In the genomic region with DNA sequence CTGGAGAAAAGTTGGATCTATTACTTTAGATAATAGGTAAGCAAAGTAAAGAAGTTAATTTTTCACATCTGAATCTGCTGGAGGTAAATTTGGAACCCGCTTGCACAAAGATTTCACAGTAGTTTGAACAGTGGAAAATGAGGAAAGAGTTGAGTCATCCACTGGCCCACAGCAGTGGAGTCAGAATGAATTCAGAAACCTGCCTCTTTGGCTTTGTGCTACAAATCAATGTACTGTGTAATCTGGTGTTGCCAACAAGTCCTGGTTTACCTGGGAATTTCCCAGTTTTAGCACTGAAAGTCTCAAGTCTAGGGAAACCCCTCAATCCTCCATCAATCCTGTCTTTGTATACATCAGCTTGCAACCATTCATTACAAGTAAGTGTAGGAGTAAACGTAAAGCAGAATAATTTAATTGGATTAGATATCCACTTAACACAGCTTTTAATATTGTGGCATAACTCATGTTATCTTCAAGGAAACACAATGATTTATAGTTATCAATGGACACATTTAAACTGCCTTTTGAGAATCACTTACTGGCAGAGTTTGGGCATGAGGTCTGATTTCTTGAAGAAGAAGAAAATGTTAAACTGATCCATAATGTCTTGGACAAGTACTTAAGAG, we compare ENCODE assay signal across 1 cellular context.
TF ChIP-seq lines count a peak whose summit lies in the region.

No MANE protein-coding gene starts in this region.

TF ChIP-seq in SK-N-SH, 30 proteins besides CTCF, POLR2A, EP300 and RAD21 (continued from another document):
- TF ChIP-seq, protein P1, sequence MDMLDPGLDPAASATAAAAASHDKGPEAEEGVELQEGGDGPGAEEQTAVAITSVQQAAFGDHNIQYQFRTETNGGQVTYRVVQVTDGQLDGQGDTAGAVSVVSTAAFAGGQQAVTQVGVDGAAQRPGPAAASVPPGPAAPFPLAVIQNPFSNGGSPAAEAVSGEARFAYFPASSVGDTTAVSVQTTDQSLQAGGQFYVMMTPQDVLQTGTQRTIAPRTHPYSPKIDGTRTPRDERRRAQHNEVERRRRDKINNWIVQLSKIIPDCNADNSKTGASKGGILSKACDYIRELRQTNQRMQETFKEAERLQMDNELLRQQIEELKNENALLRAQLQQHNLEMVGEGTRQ (IDR thresholded peaks at IDR 0.05; ENCODE audit: borderline replicate concordance, low read depth, low read length), result no peak
